ENCODE assay signal across 14 cellular contexts in genomic region chr15:98174286-98174685, GRCh38.
A peak's percentile ranks its signal among the peaks of the same experiment; 100 is the strongest.
DNase-seq lines count a peak whose midpoint lies in the region; ATAC-seq, FAIRE-seq and TF ChIP-seq lines count a peak whose summit lies in the region.
"Had no signal": no experiment of that assay in that cellular context is flagged by ENCODE, and none has a peak within 500 bp of the region (broad histone marks: within the 10 kb centered on the region; RNA-seq: fewer than 3 reads in every experiment).

No MANE protein-coding gene starts in this region.

- CTCF ChIA-PET in A549 (lab: Yijun Ruan, JAX), result interaction anchor here (1.4 kb wide), 1 partner anchor 12 kb away, joined by 4 read pairs; no protein-coding TSS in a partner anchor

- TF ChIP-seq CTCF in A549 (IDR thresholded peaks at IDR 0.05) (no peak), epithelial cell of esophagus (IDR thresholded peaks at IDR 0.05; ENCODE audit: insufficient read depth, low read depth, low read length, missing control alignments) (peak; percentile 49), esophagus muscularis mucosa (IDR thresholded peaks at IDR 0.05) (no peak)

- no peaks in the 10 kb centered on the region for H3K36me3 ChIP-seq in esophagus muscularis mucosa

- DNase-seq in A549 (ENCODE audit: low read depth in 1 of 2, low spot score in 1 of 2), result peak in 1 of 2 experiments; percentile 9
- peak; percentile 1 for DNase-seq in G401 (ENCODE audit: low spot score)
- DNase-seq in NCI-H526 (lab: John Stamatoyannopoulos, UW), result peak; percentile 38 to 68
- DNase-seq in epithelial cell of esophagus (ENCODE audit: low read depth), result peak; percentile 66
- DNase-seq in NCI-H510A treated with DMSO at 0.1 percent for 48 hours (lab: John Stamatoyannopoulos, UW), result no peak
- DNase-seq in esophagus muscularis mucosa (ENCODE audit: extremely low spot score), result no peak
- no peak for DNase-seq in NK-92 treated with Interleukin-12 subunit alpha and Interleukin-12 subunit beta, amount 100 ng/mL, for 24 hours (lab: John Stamatoyannopoulos, UW)
- DNase-seq: activated naive CD4-positive, alpha-beta T cell; left ventricle myocardium superior; NCI-H2029; right cardiac atrium had no signal

- no peak for TF ChIP-seq EP300 in A549 (IDR thresholded peaks at IDR 0.05)
- TF ChIP-seq EP300 in esophagus muscularis mucosa (IDR thresholded peaks at IDR 0.05), result no peak

- H3K4me1 ChIP-seq in A549 (no peaks in the 10 kb centered on the region), esophagus muscularis mucosa (peaks cover 0 to 5% (median 2%) of the 10 kb centered on the region in 4 donors)

- TF ChIP-seq RAD21 in A549 (conservative IDR thresholded peaks at IDR 0.05 in 1 of 2, IDR thresholded peaks at IDR 0.05 in 1 of 2), result no peak

- ATAC-seq in A549 (no peak), GM21526 (IDR thresholded peaks at IDR 0.05; ENCODE audit: low FRiP score, unreplicated experiment) (no peak)
- ATAC-seq: left ventricle myocardium superior; natural killer cell treated with Interleukin-12 subunit alpha and Interleukin-12 subunit beta and Interleukin-15 and Interleukin-18, amount 100 ng/mL, for 72 hours; right cardiac atrium had no signal

- no peak overlapping the region for H3K4me2 ChIP-seq in A549

- in situ Hi-C loops in G401 (cut with HindIII; ENCODE audit: low sequenced_read_pairs), result no loop called here

- H3K27ac ChIP-seq in A549 (no peak overlapping the region), esophagus muscularis mucosa (replicated peaks in 1 of 4) (no peak overlapping the region)

- FAIRE-seq in A549 (lab: Jason Lieb, UNC), result peak; percentile 43
- FAIRE-seq: RCC 7860 had no signal

- under 1% methylated on average over 3 of the region's 3 CpGs for WGBS in A549 (ENCODE audit: missing lambda C conversion rate)
- WGBS in esophagus muscularis mucosa, result 46% methylated on average over 3 of the region's 3 CpGs

- TF ChIP-seq POLR2A in A549 (IDR thresholded peaks at IDR 0.05; ENCODE audit: low read length) (no peak), esophagus muscularis mucosa (IDR thresholded peaks at IDR 0.05; ENCODE audit: low read depth) (no peak)

- POLR2A ChIA-PET in A549 (lab: Yijun Ruan, JAX), result no interaction called here

- H3K27me3 ChIP-seq in esophagus muscularis mucosa, result peaks cover 0 to 9% (median 0%) of the 10 kb centered on the region in 4 donors

- intact Hi-C loops in esophagus muscularis mucosa (cut with DNase I), result no loop called here

- no peaks in the 10 kb centered on the region for H3K9me3 ChIP-seq in A549
- no peaks in the 10 kb centered on the region for H3K9me3 ChIP-seq in esophagus muscularis mucosa

- H3K4me3 ChIP-seq in A549, result no peak overlapping the region
- H3K4me3 ChIP-seq in epithelial cell of esophagus (ENCODE audit: low read length), result no peak overlapping the region
- H3K4me3 ChIP-seq in esophagus muscularis mucosa, result no peak overlapping the region

TF ChIP-seq in A549, 52 proteins besides CTCF, POLR2A, EP300 and RAD21:
- no peak for TF ChIP-seq SREBF2 (IDR thresholded peaks at IDR 0.05)
- no peak for TF ChIP-seq SMC3 (IDR thresholded peaks at IDR 0.05)
- no peak for TF ChIP-seq TFCP2L1 (CRISPR knock-in tag; IDR thresholded peaks at IDR 0.05)
- TF ChIP-seq RCOR1 (IDR thresholded peaks at IDR 0.05; ENCODE audit: low read depth, low read length), result no peak
- no peak for TF ChIP-seq MAX (IDR thresholded peaks at IDR 0.05)
- no peak for TF ChIP-seq EHF (CRISPR knock-in tag; IDR thresholded peaks at IDR 0.05)

Comparison
In these comparisons a context has a peak if more than half of its experiments do, and no peak if none do; other contexts are left out.
1. DNase-seq: peak in G401 (single experiment), NCI-H526 (2 of 2) and epithelial cell of esophagus (single experiment); none in NCI-H510A treated with DMSO at 0.1 percent for 48 hours (single experiment), esophagus muscularis mucosa (single experiment) and NK-92 treated with Interleukin-12 subunit alpha and Interleukin-12 subunit beta, amount 100 ng/mL, for 24 hours (single experiment).